In the genomic region with DNA sequence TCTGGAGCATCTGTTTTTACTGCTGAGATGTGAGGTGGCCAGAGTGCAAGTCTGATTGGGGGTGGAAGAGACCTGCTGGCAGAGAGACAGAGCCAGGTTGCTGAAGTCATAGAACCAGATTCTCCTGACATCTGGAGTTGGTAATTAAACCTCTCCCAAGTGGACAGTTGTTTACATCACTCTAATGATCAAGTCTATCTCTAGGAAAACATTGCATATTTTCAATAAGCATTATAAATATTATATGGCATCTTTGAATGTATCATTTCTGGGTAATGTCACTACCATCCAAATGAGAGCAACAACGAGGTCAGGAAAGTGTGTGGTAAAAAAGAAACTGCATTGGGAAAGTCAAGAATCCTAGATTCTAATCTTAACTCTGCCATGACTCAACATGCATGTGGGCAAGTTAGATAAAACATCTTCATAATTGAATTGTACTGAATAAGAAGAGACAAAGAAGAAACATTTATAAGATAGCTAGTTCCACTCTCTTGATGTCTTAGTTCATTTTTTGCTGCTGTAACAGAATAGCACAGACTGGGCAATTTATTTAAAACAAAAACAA, we compare ENCODE assay signal across 29 cellular contexts.
"Had no signal": no experiment of that assay in that cellular context is flagged by ENCODE, and none has a peak within 500 bp of the region (broad histone marks: within the 10 kb centered on the region; RNA-seq: fewer than 3 reads in every experiment).

No MANE protein-coding gene starts in this region.

- H3K27ac ChIP-seq: adrenal gland, body of pancreas, esophagus muscularis mucosa, foreskin keratinocyte, gastrocnemius medialis, heart left ventricle, VCaP had no signal

- H3K4me1 ChIP-seq: adrenal gland, body of pancreas, esophagus muscularis mucosa, foreskin keratinocyte, gastrocnemius medialis, heart left ventricle had no signal

- H3K36me3 ChIP-seq: adrenal gland, esophagus muscularis mucosa, gastrocnemius medialis, heart left ventricle had no signal

- H3K9me3 ChIP-seq: adrenal gland, body of pancreas, esophagus muscularis mucosa, gastrocnemius medialis, heart left ventricle had no signal

- DNase-seq: activated CD4-positive, alpha-beta memory T cell treated with anti-CD3 and anti-CD28 coated beads, Interleukin-2, amount 10 ng/mL, durations not matched to agents 7 days and 5 days; activated CD4-positive, alpha-beta T cell treated with anti-CD3 and anti-CD28 coated beads for 1 hour; activated CD4-positive, alpha-beta T cell treated with anti-CD3 and anti-CD28 coated beads for 4 hours; activated CD4-positive, alpha-beta T cell treated with anti-CD3 and anti-CD28 coated beads, Interleukin-2, amount 10 ng/mL, durations not matched to agents 7 days and 5 days; activated CD4-positive, alpha-beta T cell treated with anti-CD3 and anti-CD28 coated beads, Interleukin-2, amount 50 U/mL, for 4 hours; activated CD8-positive, alpha-beta memory T cell treated with anti-CD3 and anti-CD28 coated beads, Interleukin-2, amount 50 U/mL, for 48 hours; activated naive CD4-positive, alpha-beta T cell treated with anti-CD3 and anti-CD28 coated beads for 36 hours; activated naive CD8-positive, alpha-beta T cell treated with anti-CD3 and anti-CD28 coated beads for 36 hours; activated naive CD8-positive, alpha-beta T cell treated with anti-CD3 and anti-CD28 coated beads, Interleukin-2, amount 50 U/mL, for 24 hours; activated T-cell treated with anti-CD3 and anti-CD28 coated beads for 4 hours; activated T-cell treated with anti-CD3 and anti-CD28 coated beads, Interleukin-2, amount 50 U/mL, for 24 hours; activated T-cell treated with anti-CD3 and anti-CD28 coated beads, Interleukin-2, amount 50 U/mL, for 72 hours; adrenal gland; amygdala; aorta; body of pancreas; cortex of kidney; dermis blood vessel endothelial cell; effector CD4-positive, alpha-beta T cell; effector memory CD8-positive, alpha-beta T cell; erythroblast; foreskin keratinocyte; gastrocnemius medialis; glutamatergic neuron; heart left ventricle; hypothalamus had no signal

- H3K27me3 ChIP-seq: adrenal gland, body of pancreas, esophagus muscularis mucosa, foreskin keratinocyte, gastrocnemius medialis, heart left ventricle had no signal

- H3K4me3 ChIP-seq: adrenal gland, body of pancreas, esophagus muscularis mucosa, gastrocnemius medialis, heart left ventricle had no signal

- ATAC-seq: activated naive CD8-positive, alpha-beta T cell treated with anti-CD3 and anti-CD28 coated beads, Interleukin-2, amount 50 U/mL, for 24 hours; activated T-cell treated with anti-CD3 and anti-CD28 coated beads, Interleukin-2, amount 50 U/mL, for 72 hours; body of pancreas; effector memory CD8-positive, alpha-beta T cell; foreskin keratinocyte; gastrocnemius medialis; heart left ventricle; WTC11 had no signal
